In genomic region chr5:11230890-11231289, GRCh38 we compare ENCODE assay signal across 6 cellular contexts.
"Had no signal": no experiment of that assay in that cellular context is flagged by ENCODE, and none has a peak within 500 bp of the region (broad histone marks: within the 10 kb centered on the region; RNA-seq: fewer than 3 reads in every experiment).

No MANE protein-coding gene starts in this region.

- DNase-seq: IMR-90, KBM-7, KG1 had no signal

- FAIRE-seq: HepG2 had no signal

- H3K9ac ChIP-seq: KMS-11 had no signal

- ATAC-seq: HepG2 had no signal

- H3K27ac ChIP-seq: HL-60, KMS-11 had no signal

- H3K4me2 ChIP-seq: KMS-11 had no signal
